23 cellular contexts compared by ENCODE assay signal in genomic region chr3:190074817-190075216, GRCh38. TPM values are rescaled to one million over a fixed set of nuclear protein-coding genes. Genes with fewer than 3 reads are reported as not detected.
"Had no signal": no experiment of that assay in that cellular context is flagged by ENCODE, and none has a peak within 500 bp of the region (broad histone marks: within the 10 kb centered on the region; RNA-seq: fewer than 3 reads in every experiment).

No MANE protein-coding gene starts in this region.

- H3K9me3 ChIP-seq: gastroesophageal sphincter, ovary, stomach, transverse colon, uterus had no signal

- H3K27ac Mint-ChIP-seq: activated B cell treated with CpG ODN at 0.5 μM for 24 hours; activated CD4-positive, alpha-beta T cell treated with anti-CD3 and anti-CD28 coated beads for 36 hours; activated naive CD4-positive, alpha-beta T cell treated with anti-CD3 and anti-CD28 coated beads, Interleukin-2, amount 10 ng/mL, durations not matched to agents 7 days and 5 days; activated T-cell treated with anti-CD3 and anti-CD28 coated beads, Interleukin-2, amount 50 U/mL, for 72 hours; naive B cell; stimulated activated effector memory CD8-positive, alpha-beta T cell treated with anti-CD3 and anti-CD28 coated beads, Interleukin-12 subunit alpha, Interleukin-12 subunit beta, amount 100 ng/mL, for 72 hours; T-helper 1 cell treated with Interleukin-12 subunit alpha and Interleukin-12 subunit beta and Interleukin-4 antibody, amounts not matched to agents 30 μg/mL and 1 μg/mL, for 36 hours had no signal

- H3K9me3 Mint-ChIP-seq: activated B cell treated with CpG ODN at 0.5 μM for 24 hours; activated naive CD4-positive, alpha-beta T cell treated with anti-CD3 and anti-CD28 coated beads, Interleukin-2, amount 10 ng/mL, durations not matched to agents 7 days and 5 days; activated T-cell treated with anti-CD3 and anti-CD28 coated beads, Interleukin-2, amount 50 U/mL, for 72 hours; stimulated activated effector memory CD8-positive, alpha-beta T cell treated with anti-CD3 and anti-CD28 coated beads, Interleukin-12 subunit alpha, Interleukin-12 subunit beta, amount 100 ng/mL, for 72 hours; T-helper 1 cell treated with Interleukin-12 subunit alpha and Interleukin-12 subunit beta and Interleukin-4 antibody, amounts not matched to agents 30 μg/mL and 1 μg/mL, for 36 hours had no signal

- H3K27me3 ChIP-seq: gastroesophageal sphincter, ovary, stomach, transverse colon, uterus had no signal

- H3K4me3 Mint-ChIP-seq: activated B cell treated with CpG ODN at 0.5 μM for 24 hours; activated CD4-positive, alpha-beta T cell treated with anti-CD3 and anti-CD28 coated beads for 36 hours; activated naive CD4-positive, alpha-beta T cell treated with anti-CD3 and anti-CD28 coated beads, Interleukin-2, amount 10 ng/mL, durations not matched to agents 7 days and 5 days; activated T-cell treated with anti-CD3 and anti-CD28 coated beads, Interleukin-2, amount 50 U/mL, for 72 hours; naive B cell; stimulated activated effector memory CD8-positive, alpha-beta T cell treated with anti-CD3 and anti-CD28 coated beads, Interleukin-12 subunit alpha, Interleukin-12 subunit beta, amount 100 ng/mL, for 72 hours; T-helper 1 cell treated with Interleukin-12 subunit alpha and Interleukin-12 subunit beta and Interleukin-4 antibody, amounts not matched to agents 30 μg/mL and 1 μg/mL, for 36 hours had no signal

- ATAC-seq: activated CD4-positive, alpha-beta T cell treated with anti-CD3 and anti-CD28 coated beads for 36 hours; activated T-cell treated with anti-CD3 and anti-CD28 coated beads, Interleukin-2, amount 50 U/mL, for 72 hours; gastroesophageal sphincter; left ventricle myocardium superior; right cardiac atrium; stimulated activated effector memory CD8-positive, alpha-beta T cell treated with anti-CD3 and anti-CD28 coated beads, Interleukin-12 subunit alpha, Interleukin-12 subunit beta, amount 100 ng/mL, for 72 hours had no signal

- H3K4me3 ChIP-seq: gastroesophageal sphincter, ovary, stomach, transverse colon, uterus had no signal

- H3K36me3 Mint-ChIP-seq: activated naive CD4-positive, alpha-beta T cell treated with anti-CD3 and anti-CD28 coated beads, Interleukin-2, amount 10 ng/mL, durations not matched to agents 7 days and 5 days; naive B cell; stimulated activated effector memory CD8-positive, alpha-beta T cell treated with anti-CD3 and anti-CD28 coated beads, Interleukin-12 subunit alpha, Interleukin-12 subunit beta, amount 100 ng/mL, for 72 hours had no signal

- DNase-seq: activated B cell treated with CpG ODN at 0.5 μM for 24 hours; activated CD4-positive, alpha-beta T cell treated with anti-CD3 and anti-CD28 coated beads for 36 hours; activated CD4-positive, alpha-beta T cell treated with anti-CD3 and anti-CD28 coated beads, Interleukin-2, amount 50 U/mL, for 48 hours; activated effector memory CD4-positive, alpha-beta T cell treated with anti-CD3 and anti-CD28 coated beads, Interleukin-2, amount 50 U/mL, for 16 hours; activated naive CD4-positive, alpha-beta T cell treated with anti-CD3 and anti-CD28 coated beads, Interleukin-2, amount 10 ng/mL, durations not matched to agents 7 days and 5 days; activated T-cell treated with anti-CD3 and anti-CD28 coated beads, Interleukin-2, amount 50 U/mL, for 72 hours; amygdala; cerebellar nuclear complex; cortex of kidney; head of caudate nucleus; hypothalamus; left ventricle myocardium superior; naive B cell; ovary; stimulated activated CD4-positive, alpha-beta T cell treated with anti-CD3 and anti-CD28 coated beads, Interleukin-12 subunit alpha, Interleukin-12 subunit beta, amount 100 ng/mL, for 4 hours; stomach; T1000; transverse colon; uterus had no signal

- H3K4me1 Mint-ChIP-seq: activated B cell treated with CpG ODN at 0.5 μM for 24 hours; activated CD4-positive, alpha-beta T cell treated with anti-CD3 and anti-CD28 coated beads for 36 hours; activated naive CD4-positive, alpha-beta T cell treated with anti-CD3 and anti-CD28 coated beads, Interleukin-2, amount 10 ng/mL, durations not matched to agents 7 days and 5 days; naive B cell; stimulated activated effector memory CD8-positive, alpha-beta T cell treated with anti-CD3 and anti-CD28 coated beads, Interleukin-12 subunit alpha, Interleukin-12 subunit beta, amount 100 ng/mL, for 72 hours had no signal

- H3K36me3 ChIP-seq: gastroesophageal sphincter, ovary, stomach, transverse colon, uterus had no signal

- H3K27ac ChIP-seq: ovary, stomach, transverse colon had no signal

- H3K27me3 Mint-ChIP-seq: activated B cell treated with CpG ODN at 0.5 μM for 24 hours had no signal

- H3K4me1 ChIP-seq: uterus had no signal

RNA-seq across cellular contexts. Expression of gene P3H2, which starts 45.9 kb away (rescaled TPM):
- total RNA-seq: activated B cell treated with CpG ODN at 0.5 μM for 24 hours; activated CD4-positive, alpha-beta T cell treated with anti-CD3 and anti-CD28 coated beads for 36 hours; activated T-cell treated with anti-CD3 and anti-CD28 coated beads, Interleukin-2, amount 50 U/mL, for 72 hours had no signal
